Comparison of ENCODE assay signal across 14 cellular contexts in the genomic region with DNA sequence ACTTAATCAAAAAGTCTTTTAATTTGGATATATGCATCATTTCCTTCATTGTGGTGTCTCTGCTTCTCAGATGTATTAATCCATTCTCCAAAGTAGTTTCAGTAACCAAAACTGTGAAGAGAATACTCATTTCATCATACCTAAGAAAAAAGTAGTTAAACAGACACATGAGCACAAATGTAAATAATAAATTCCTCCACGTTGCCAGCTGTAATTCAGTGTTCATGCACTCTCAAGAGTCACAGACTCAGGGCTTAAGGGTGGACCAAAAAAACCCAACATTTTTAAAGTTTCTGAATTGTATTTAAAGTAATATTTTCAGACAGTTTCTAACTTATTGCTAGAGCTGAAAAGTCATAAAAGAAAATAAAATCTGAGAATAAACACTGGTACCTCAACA. TPM values are rescaled to one million over a fixed set of nuclear protein-coding genes. Genes with fewer than 3 reads are reported as not detected.
DNase-seq lines count a peak whose midpoint lies in the region; TF ChIP-seq lines count a peak whose summit lies in the region.
"Had no signal": no experiment of that assay in that cellular context is flagged by ENCODE, and none has a peak within 500 bp of the region (broad histone marks: within the 10 kb centered on the region; RNA-seq: fewer than 3 reads in every experiment).

No MANE protein-coding gene starts in this region.

- H3K9me3 ChIP-seq in adipocyte (ENCODE audit: control insufficient read depth, low read length), result no peaks in the 10 kb centered on the region
- no peaks in the 10 kb centered on the region for H3K9me3 ChIP-seq in stomach
- H3K9me3 ChIP-seq: BE2C, Caco-2, HAP-1 had no signal

- intact Hi-C loops in stomach (cut with DNase I; ENCODE audit: low total_unique reads), result no loop called here

- H3K4me3 ChIP-seq in adipocyte (ENCODE audit: low read length) (no peak overlapping the region), stomach (no peak overlapping the region)
- H3K4me3 ChIP-seq: GM23248, HAP-1 had no signal

- no peak overlapping the region for H3K27ac ChIP-seq in stomach
- H3K27ac ChIP-seq: GM23248 had no signal

- WGBS in stomach, 5 donors, result 10 to 29% (median 18%) methylated on average over 1 of the region's 1 CpG

- no peak for TF ChIP-seq POLR2A in stomach (IDR thresholded peaks at IDR 0.05)

- no peaks in the 10 kb centered on the region for H3K27me3 ChIP-seq in adipocyte (replicated peaks; ENCODE audit: control insufficient read depth, insufficient read depth, low read length)
- H3K27me3 ChIP-seq in stomach, result no peaks in the 10 kb centered on the region
- H3K27me3 ChIP-seq: BE2C had no signal

- no peak overlapping the region for H3K9ac ChIP-seq in adipocyte (ENCODE audit: low read length)
- H3K9ac ChIP-seq: GM23248 had no signal

- DNase-seq in MV-4-11 (lab: John Stamatoyannopoulos, UW), result peak; percentile 29
- DNase-seq in adipocyte (ENCODE audit: low read depth), result peak; percentile 32
- DNase-seq in iris pigment epithelial cell (ENCODE audit: low read depth), result peak; percentile 47
- DNase-seq in COR-L47 (lab: John Stamatoyannopoulos, UW), result no peak
- DNase-seq in cortex of kidney (lab: John Stamatoyannopoulos, UW), result no peak
- no peak for DNase-seq in stomach
- DNase-seq: ACHN; BE2C; C1 segment of cervical spinal cord; Caco-2; CD4-positive, CD25-positive, alpha-beta regulatory T cell; CD8-positive, alpha-beta memory T cell; GM23248 had no signal

- TF ChIP-seq CTCF in stomach (IDR thresholded peaks at IDR 0.05), result no peak

- H3K4me1 ChIP-seq in adipocyte (ENCODE audit: control insufficient read depth, insufficient read depth, low read length), result no peaks in the 10 kb centered on the region
- no peaks in the 10 kb centered on the region for H3K4me1 ChIP-seq in stomach
- H3K4me1 ChIP-seq: BE2C, Caco-2, HAP-1 had no signal

- H3K36me3 ChIP-seq in adipocyte (ENCODE audit: control insufficient read depth, insufficient read depth, low read length, severe bottlenecking), result peaks cover 26% of the 10 kb centered on the region
- H3K36me3 ChIP-seq in stomach, result peaks cover 6 to 56% (median 55%) of the 10 kb centered on the region in 4 donors

- TF ChIP-seq EP300 in stomach (IDR thresholded peaks at IDR 0.05), result no peak

RNA-seq across cellular contexts. Expression of a gene that starts 19.0 kb away (rescaled TPM):
- 10 to 100 TPM in 3 of 5 donors, 1 to 10 TPM in 2; 1.3 to 41.4 (median 12.3) TPM for total RNA-seq in stomach
- polyA plus RNA-seq in stomach, result 10 to 100 TPM in 1 of 3 donors, 1 to 10 TPM in 2; 3.7 to 11.8 (median 8.0) TPM

RNA-seq across cellular contexts. Expression of a gene that starts 28.2 kb away (rescaled TPM):
- total RNA-seq in stomach, result 1,000 to 10,000 TPM in 1 of 5 donors, 100 to 1,000 TPM in 4; 415 to 1,284 (median 672) TPM
- polyA plus RNA-seq in stomach, result 100 to 1,000 TPM; 208 to 307 (median 231) TPM

RNA-seq across cellular contexts. Expression of a gene that starts 28.9 kb away (rescaled TPM):
- total RNA-seq in stomach, result 100 to 1,000 TPM in 2 of 5 donors, 10 to 100 TPM in 3; 38.7 to 115 (median 76.2) TPM
- polyA plus RNA-seq in stomach, result 10 to 100 TPM; 15.7 to 40.7 (median 18.9) TPM

RNA-seq across cellular contexts. Expression of a gene that starts 28.9 kb away (rescaled TPM):
- 1 to 10 TPM in 2 of 5 donors, not detected in 3; 1.8 to 4.2 TPM for total RNA-seq in stomach
- 1 to 10 TPM; 1.4 to 3.4 (median 2.7) TPM for polyA plus RNA-seq in stomach
- total RNA-seq: Caco-2 had no signal
- polyA plus RNA-seq: CD4-positive, CD25-positive, alpha-beta regulatory T cell; CD8-positive, alpha-beta memory T cell had no signal

Comparison
In these comparisons a context has a peak if more than half of its experiments do, and no peak if none do; other contexts are left out.
1. DNase-seq: peak in MV-4-11 (single experiment), adipocyte (single experiment) and iris pigment epithelial cell (single experiment); none in COR-L47 (single experiment), cortex of kidney (single experiment) and stomach (single experiment).